In the genomic region with DNA sequence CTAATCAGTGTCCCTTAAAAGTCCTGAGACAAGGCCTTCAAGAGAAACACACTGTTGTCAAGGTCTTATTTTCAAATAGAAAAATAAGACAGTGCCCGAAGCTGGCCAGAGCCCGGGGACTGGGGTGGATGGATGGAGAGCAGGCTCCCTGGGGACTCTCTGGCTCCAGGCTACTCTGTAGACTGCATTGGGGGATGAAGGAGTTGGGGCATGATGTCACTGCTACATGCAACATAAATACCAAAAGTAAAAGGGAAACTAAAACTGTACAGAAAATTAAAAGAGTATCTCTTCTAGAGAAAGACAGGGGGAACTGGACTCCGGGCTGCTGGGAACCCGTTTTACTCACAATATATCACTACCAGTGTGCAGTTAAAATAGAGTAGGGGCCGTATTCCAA, we compare ENCODE assay signal across 14 cellular contexts.
A peak's percentile ranks its signal among the peaks of the same experiment; 100 is the strongest.
DNase-seq lines count a peak whose midpoint lies in the region; ATAC-seq and TF ChIP-seq lines count a peak whose summit lies in the region.
"Had no signal": no experiment of that assay in that cellular context is flagged by ENCODE, and none has a peak within 500 bp of the region (broad histone marks: within the 10 kb centered on the region; RNA-seq: fewer than 3 reads in every experiment).

No MANE protein-coding gene starts in this region.

- H3K79me2 ChIP-seq in MM.1S (ENCODE audit: low read length), result no peaks in the 10 kb centered on the region
- no peaks in the 10 kb centered on the region for H3K79me2 ChIP-seq in SK-N-SH (ENCODE audit: insufficient read depth)

- 0 out of 2 replicates have a peak, but pooled peaks cover 4% of the 10 kb centered on the region for H3K4me1 ChIP-seq in MM.1S (ENCODE audit: low read length)
- H3K4me1 ChIP-seq in SK-N-SH (ENCODE audit: control insufficient read depth in 1 of 2, insufficient read depth in 2 of 2, low read depth in 1 of 2, low read length in 1 of 2), result peaks cover 0 to 7% of the 10 kb centered on the region in 2 experiments; a peak in 2 of 4 replicates
- no peaks in the 10 kb centered on the region for H3K4me1 ChIP-seq in uterus

- H3K9me3 Mint-ChIP-seq in activated CD8-positive, alpha-beta T cell treated with anti-CD3 and anti-CD28 coated beads for 36 hours, result no peaks in the 10 kb centered on the region
- H3K9me3 Mint-ChIP-seq: activated naive CD4-positive, alpha-beta T cell treated with anti-CD3 and anti-CD28 coated beads, Interleukin-2, amount 50 U/mL, for 24 hours had no signal

- H2AFZ ChIP-seq in MM.1S (ENCODE audit: low read length), result peak overlapping the region; percentile 82
- no peak overlapping the region for H2AFZ ChIP-seq in SK-N-SH (ENCODE audit: low read depth)

- H3K27ac Mint-ChIP-seq in activated CD8-positive, alpha-beta T cell treated with anti-CD3 and anti-CD28 coated beads for 36 hours, result no peak overlapping the region
- H3K27ac Mint-ChIP-seq: activated naive CD4-positive, alpha-beta T cell treated with anti-CD3 and anti-CD28 coated beads, Interleukin-2, amount 50 U/mL, for 24 hours had no signal

- peak; percentile 92 for ATAC-seq in GM18505 (IDR thresholded peaks at IDR 0.05; ENCODE audit: unreplicated experiment)
- ATAC-seq in GM19467 (IDR thresholded peaks at IDR 0.05; ENCODE audit: unreplicated experiment), result peak; percentile 80
- ATAC-seq in HG02970 (IDR thresholded peaks at IDR 0.05; ENCODE audit: low FRiP score, unreplicated experiment), result peak; percentile 67
- no peak for ATAC-seq in activated CD8-positive, alpha-beta T cell treated with anti-CD3 and anti-CD28 coated beads for 36 hours

- no peaks in the 10 kb centered on the region for H3K4me1 Mint-ChIP-seq in activated CD8-positive, alpha-beta T cell treated with anti-CD3 and anti-CD28 coated beads for 36 hours (ENCODE audit: low read depth)
- H3K4me1 Mint-ChIP-seq: activated naive CD4-positive, alpha-beta T cell treated with anti-CD3 and anti-CD28 coated beads, Interleukin-2, amount 50 U/mL, for 24 hours had no signal

- no peak for TF ChIP-seq RAD21 in SK-N-SH (IDR thresholded peaks at IDR 0.05; ENCODE audit: low read length)

- peak overlapping the region; percentile 36; the same call in 1 of the 2 replicates for H3K4me3 ChIP-seq in MM.1S (ENCODE audit: low read length)
- H3K4me3 ChIP-seq in SK-N-SH (ENCODE audit: low read depth in 2 of 2, low read length in 1 of 2), result no peak overlapping the region; a peak in 1 of 4 replicates
- no peak overlapping the region for H3K4me3 ChIP-seq in uterus

- H3F3A ChIP-seq in MM.1S (ENCODE audit: insufficient read depth, low read length) (no peaks in the 10 kb centered on the region), SK-N-SH (replicated peaks; ENCODE audit: insufficient read depth) (no peaks in the 10 kb centered on the region)

- H3K27me3 Mint-ChIP-seq in activated CD8-positive, alpha-beta T cell treated with anti-CD3 and anti-CD28 coated beads for 36 hours, result no peaks in the 10 kb centered on the region

- no peak for TF ChIP-seq EP300 in SK-N-SH (IDR thresholded peaks at IDR 0.05; ENCODE audit: borderline replicate concordance in 1 of 2, low read depth in 1 of 2, low read length in 1 of 2)

- H3K9me3 ChIP-seq in MM.1S (replicated peaks; ENCODE audit: insufficient read depth, low read length) (no peaks in the 10 kb centered on the region), SK-N-SH (peaks cover 5% of the 10 kb centered on the region; the same call in 1 of the 2 replicates), uterus (no peaks in the 10 kb centered on the region)

- no peak overlapping the region for H3K9ac ChIP-seq in MM.1S (ENCODE audit: low read length)
- H3K9ac ChIP-seq in SK-N-SH, result no peak overlapping the region

- no peaks in the 10 kb centered on the region; the same call in 1 of the 2 replicates for H3K9me2 ChIP-seq in MM.1S (replicated peaks; ENCODE audit: insufficient read depth, low read length)
- H3K9me2 ChIP-seq in SK-N-SH, result no peaks in the 10 kb centered on the region

- H3K4me2 ChIP-seq in MM.1S (ENCODE audit: low read depth, low read length) (peak overlapping the region; percentile 35; the same call in 1 of the 2 replicates), SK-N-SH (no peak overlapping the region)

- no peak overlapping the region for H3K4me3 Mint-ChIP-seq in activated CD8-positive, alpha-beta T cell treated with anti-CD3 and anti-CD28 coated beads for 36 hours
- H3K4me3 Mint-ChIP-seq: activated naive CD4-positive, alpha-beta T cell treated with anti-CD3 and anti-CD28 coated beads, Interleukin-2, amount 50 U/mL, for 24 hours had no signal

- TF ChIP-seq CTCF in MM.1S (IDR thresholded peaks at IDR 0.05; ENCODE audit: low read length) (no peak), SK-N-SH (IDR thresholded peaks at IDR 0.05) (no peak), uterus (IDR thresholded peaks at IDR 0.05) (no peak)
- TF ChIP-seq CTCF in activated CD8-positive, alpha-beta T cell treated with anti-CD3 and anti-CD28 coated beads for 36 hours (IDR thresholded peaks at IDR 0.05), result no peak

- POLR2A ChIA-PET in SK-N-SH (lab: Yijun Ruan, JAX), result no interaction called here
- POLR2A ChIA-PET in activated CD8-positive, alpha-beta T cell treated with anti-CD3 and anti-CD28 coated beads for 36 hours (lab: Charles Lee), result no interaction called here

- intact Hi-C loops in uterus (cut with DNase I; ENCODE audit: low total_unique reads), result no loop called here
- intact Hi-C loops in activated CD8-positive, alpha-beta T cell treated with anti-CD3 and anti-CD28 coated beads for 36 hours (cut with micrococcal nuclease), result no loop called here

- WGBS in SK-N-SH (ENCODE audit: low lambda C conversion rate), result 88% methylated on average over 5 of the region's 5 CpGs

- CTCF ChIA-PET in SK-N-SH (lab: Yijun Ruan, JAX), result interaction anchor here (0.9 kb wide), 1 partner anchor 701 kb away, joined by 3 read pairs; no protein-coding TSS in a partner anchor
- CTCF ChIA-PET in activated CD8-positive, alpha-beta T cell treated with anti-CD3 and anti-CD28 coated beads for 36 hours (lab: Charles Lee), result no interaction called here

- no peaks in the 10 kb centered on the region for H4K20me1 ChIP-seq in MM.1S (ENCODE audit: insufficient read depth, low read length)
- no peaks in the 10 kb centered on the region for H4K20me1 ChIP-seq in SK-N-SH (ENCODE audit: insufficient read depth)

- no peaks in the 10 kb centered on the region for H3K36me3 ChIP-seq in MM.1S (replicated peaks; ENCODE audit: insufficient read depth, low read length)
- H3K36me3 ChIP-seq in SK-N-SH (replicated peaks in 1 of 2; ENCODE audit: control insufficient read depth in 1 of 2, insufficient read depth in 2 of 2, low read length in 1 of 2), result peaks cover 5 to 66% of the 10 kb centered on the region in 2 experiments
- no peaks in the 10 kb centered on the region for H3K36me3 ChIP-seq in uterus

- H3K27me3 ChIP-seq in MM.1S (replicated peaks; ENCODE audit: insufficient read depth, low read length), result no peaks in the 10 kb centered on the region
- no peaks in the 10 kb centered on the region for H3K27me3 ChIP-seq in SK-N-SH (ENCODE audit: insufficient read depth)
- no peaks in the 10 kb centered on the region for H3K27me3 ChIP-seq in uterus

- TF ChIP-seq POLR2A in GM18505 (IDR thresholded peaks at IDR 0.05; ENCODE audit: borderline replicate concordance, extremely low read depth, insufficient read depth, insufficient read length) (no peak), uterus (IDR thresholded peaks at IDR 0.05) (no peak)

- H3K27ac ChIP-seq in MM.1S (ENCODE audit: low read length) (no peak overlapping the region), SK-N-SH (ENCODE audit: low read depth in 2 of 2, low read length in 1 of 2) (no peak overlapping the region), uterus (no peak overlapping the region)

- H3K36me3 Mint-ChIP-seq in activated CD8-positive, alpha-beta T cell treated with anti-CD3 and anti-CD28 coated beads for 36 hours (ENCODE audit: low read depth), result no peaks in the 10 kb centered on the region
- H3K36me3 Mint-ChIP-seq: activated naive CD4-positive, alpha-beta T cell treated with anti-CD3 and anti-CD28 coated beads, Interleukin-2, amount 50 U/mL, for 24 hours had no signal

- DNase-seq in MM.1S (peak; percentile 52), SK-N-SH (no peak), iPS-NIHi11 (ENCODE audit: low spot score) (no peak), uterus (no peak)
- DNase-seq in activated CD8-positive, alpha-beta T cell treated with anti-CD3 and anti-CD28 coated beads for 36 hours, result no peak
- DNase-seq: activated CD4-positive, alpha-beta T cell treated with anti-CD3 and anti-CD28 coated beads, Interleukin-2, amount 50 U/mL, for 1 hour; kidney; NCI-H1092; NCI-H526 treated with DMSO at 0.1 percent for 48 hours; stimulated activated CD4-positive, alpha-beta T cell treated with anti-CD3 and anti-CD28 coated beads, Interleukin-12 subunit alpha, Interleukin-12 subunit beta, amount 100 ng/mL, for 4 hours had no signal

TF ChIP-seq in SK-N-SH, 30 proteins besides CTCF, POLR2A, EP300 and RAD21 (continues in another document):
- TF ChIP-seq POLR2AphosphoS5 (IDR thresholded peaks at IDR 0.05; ENCODE audit: low read depth, low read length) (no peak), RXRA (IDR thresholded peaks at IDR 0.05; ENCODE audit: borderline replicate concordance, low read depth) (no peak), JUND (IDR thresholded peaks at IDR 0.05) (no peak), ELF1 (IDR thresholded peaks at IDR 0.05) (no peak), GATA2 (CRISPR knock-in tag; IDR thresholded peaks at IDR 0.05) (no peak), SMC3 (IDR thresholded peaks at IDR 0.05; ENCODE audit: low read depth, low read length) (no peak), FOXM1 (IDR thresholded peaks at IDR 0.05; ENCODE audit: low read depth) (no peak), NRF1 (IDR thresholded peaks at IDR 0.05; ENCODE audit: low read depth, low read length) (no peak), MXI1 (IDR thresholded peaks at IDR 0.05; ENCODE audit: low read depth, low read length) (no peak), CHD2 (IDR thresholded peaks at IDR 0.05; ENCODE audit: low read length, partially characterized antibody) (no peak), TAF1 (IDR thresholded peaks at IDR 0.05; ENCODE audit: borderline replicate concordance, low read depth, low read length) (no peak), TEAD4 (IDR thresholded peaks at IDR 0.05; ENCODE audit: borderline replicate concordance, insufficient read depth) (no peak)
- TF ChIP-seq, protein P1, sequence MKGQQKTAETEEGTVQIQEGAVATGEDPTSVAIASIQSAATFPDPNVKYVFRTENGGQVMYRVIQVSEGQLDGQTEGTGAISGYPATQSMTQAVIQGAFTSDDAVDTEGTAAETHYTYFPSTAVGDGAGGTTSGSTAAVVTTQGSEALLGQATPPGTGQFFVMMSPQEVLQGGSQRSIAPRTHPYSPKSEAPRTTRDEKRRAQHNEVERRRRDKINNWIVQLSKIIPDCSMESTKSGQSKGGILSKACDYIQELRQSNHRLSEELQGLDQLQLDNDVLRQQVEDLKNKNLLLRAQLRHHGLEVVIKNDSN (IDR thresholded peaks at IDR 0.05; ENCODE audit: borderline replicate concordance, low read depth), result no peak
